7 cellular contexts compared by ENCODE assay signal in the genomic region with DNA sequence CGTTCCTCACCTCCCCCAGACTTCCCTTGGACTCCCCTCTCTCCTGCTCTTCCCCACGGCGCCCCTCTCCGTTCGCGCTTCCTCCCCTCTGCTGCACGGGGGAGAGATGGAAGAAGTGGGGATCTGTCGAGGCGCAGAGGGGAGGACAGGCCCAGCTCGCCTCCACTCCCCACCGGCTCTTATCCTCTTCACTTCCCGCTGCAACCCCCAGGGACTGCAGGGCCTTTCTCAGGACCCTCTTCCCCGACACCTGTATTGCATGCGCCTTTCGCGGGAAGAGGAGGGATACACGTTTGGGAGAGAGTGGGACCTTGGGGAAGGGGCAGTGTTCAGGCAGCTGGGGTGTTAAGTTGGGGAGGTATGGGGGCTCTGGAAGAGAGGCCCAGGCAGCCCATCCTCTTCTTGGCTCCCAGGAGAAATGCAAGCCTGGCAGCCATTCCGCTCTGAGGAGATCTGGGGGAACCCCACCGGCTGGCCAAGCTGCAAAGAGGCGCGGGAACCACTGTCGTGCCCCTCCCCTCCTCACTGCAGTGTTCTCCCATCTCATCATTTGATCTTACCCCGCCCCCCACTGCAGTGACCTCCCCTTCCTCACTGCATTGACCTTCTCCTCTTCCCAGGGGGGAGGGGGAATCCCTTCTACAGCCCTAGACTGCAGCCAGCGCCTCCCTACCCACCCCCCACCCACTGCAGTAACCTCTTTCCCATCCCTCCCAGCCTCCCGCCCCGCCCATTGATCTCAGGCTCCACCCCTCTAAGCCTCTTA. TPM values are rescaled to one million over a fixed set of nuclear protein-coding genes. Genes with fewer than 3 reads are reported as not detected.
A peak's percentile ranks its signal among the peaks of the same experiment; 100 is the strongest.
DNase-seq lines count a peak whose midpoint lies in the region; TF ChIP-seq lines count a peak whose summit lies in the region.
"Had no signal": no experiment of that assay in that cellular context is flagged by ENCODE, and none has a peak within 500 bp of the region (broad histone marks: within the 10 kb centered on the region; RNA-seq: fewer than 3 reads in every experiment).

No MANE protein-coding gene starts in this region.

- peak overlapping the region in 2 of 7 donors; percentile 63 to 71 for H3K27ac Mint-ChIP-seq in CD14-positive monocyte

- peak overlapping the region; percentile 73 for H3K4me3 ChIP-seq in MG63
- H3K4me3 ChIP-seq in endocrine pancreas (ENCODE audit: control insufficient read depth, insufficient read depth, low read length) = no peak overlapping the region
- peak overlapping the region; percentile 70 to 73 (median 71) for H3K4me3 ChIP-seq in skeletal muscle tissue (ENCODE audit: low read length in 3 of 3)

- TF ChIP-seq CTCF in CD14-positive monocyte (IDR thresholded peaks at IDR 0.05) = no peak

- H3K4me1 ChIP-seq in endocrine pancreas (ENCODE audit: control insufficient read depth, insufficient read depth, low read length) (no peaks in the 10 kb centered on the region), skeletal muscle tissue (ENCODE audit: control insufficient read depth in 3 of 3, insufficient read depth in 3 of 3, low read length in 3 of 3) (peaks cover 9 to 14% (median 13%) of the 10 kb centered on the region in 3 donors)

- DNase-seq in CD14-positive monocyte (ENCODE audit: low spot score) (no peak), MG63 (no peak), AML-193 (lab: John Stamatoyannopoulos, UW) (no peak), OCI-M2 (lab: John Stamatoyannopoulos, UW; ENCODE audit: unreplicated experiment) (no peak)

- peak overlapping the region; percentile 77 to 95 for H3K4me3 Mint-ChIP-seq in CD14-positive monocyte

- peaks cover 62 to 70% (median 65%) of the 10 kb centered on the region in 3 donors for H3K27me3 Mint-ChIP-seq in CD14-positive monocyte (ENCODE audit: low read depth in 3 of 3)

- H3K9ac ChIP-seq in endocrine pancreas (ENCODE audit: control insufficient read depth, insufficient read depth, low read length) (peak overlapping the region; percentile 3), skeletal muscle tissue (ENCODE audit: low read depth in 1 of 3, low read length in 3 of 3) (peak overlapping the region; percentile 5 to 76 (median 64))

- H3K4me1 Mint-ChIP-seq in CD14-positive monocyte = peaks cover 19% of the 10 kb centered on the region

- intact Hi-C loops in CD14-positive monocyte (cut with micrococcal nuclease) = no loop called here

- H3K36me3 ChIP-seq in MG63 (peaks cover 4% of the 10 kb centered on the region; the same call in 1 of the 2 replicates), endocrine pancreas (ENCODE audit: control insufficient read depth, insufficient read depth, low read length) (peaks cover 2% of the 10 kb centered on the region), skeletal muscle tissue (ENCODE audit: control insufficient read depth in 3 of 3, insufficient read depth in 3 of 3, low read length in 3 of 3) (peaks cover 0 to 4% (median 2%) of the 10 kb centered on the region in 3 donors)

- no peaks in the 10 kb centered on the region for H3K27me3 ChIP-seq in MG63
- no peaks in the 10 kb centered on the region for H3K27me3 ChIP-seq in endocrine pancreas (ENCODE audit: control insufficient read depth, insufficient read depth, low read length)
- peaks cover 12 to 27% (median 23%) of the 10 kb centered on the region in 3 donors for H3K27me3 ChIP-seq in skeletal muscle tissue (ENCODE audit: control insufficient read depth in 3 of 3, insufficient read depth in 3 of 3, low read length in 3 of 3)

- H3K27ac ChIP-seq in skeletal muscle tissue (ENCODE audit: low read depth, low read length) = no peak overlapping the region

- peaks cover 0 to 9% (median 5%) of the 10 kb centered on the region in 7 donors for H3K9me3 Mint-ChIP-seq in CD14-positive monocyte

- peaks cover 0 to 13% of the 10 kb centered on the region in 2 donors for H3K36me3 Mint-ChIP-seq in CD14-positive monocyte

- H3K9me3 ChIP-seq in MG63 (no peaks in the 10 kb centered on the region), endocrine pancreas (ENCODE audit: control insufficient read depth, low read length) (no peaks in the 10 kb centered on the region), skeletal muscle tissue (ENCODE audit: control insufficient read depth in 3 of 3, low read length in 3 of 3) (no peaks in the 10 kb centered on the region)

RNA-seq across cellular contexts. Expression of a gene that starts 0.8 kb away (rescaled TPM):
- under 1 TPM; 0.09 to 0.19 TPM for polyA plus RNA-seq in CD14-positive monocyte
- 5.6 and 11.9 TPM in 2 replicates for total RNA-seq in MG63 (2014; rRNA removed; shearing (Covaris generic); ENCODE audit: low replicate concordance)
- 2.6 TPM for total RNA-seq in skeletal muscle tissue

RNA-seq across cellular contexts. Expression of a gene that starts 10.6 kb away (rescaled TPM):
- polyA plus RNA-seq in CD14-positive monocyte = 1 to 10 TPM; 4.9 to 5.1 TPM
- total RNA-seq in MG63 (2014; rRNA removed; shearing (Covaris generic); ENCODE audit: low replicate concordance) = 2.7 and 49.9 TPM in 2 replicates
- 12.5 TPM for total RNA-seq in skeletal muscle tissue

RNA-seq across cellular contexts. Expression of a gene that starts 12.6 kb away (rescaled TPM):
- under 1 TPM in 1 of 2 donors, not detected in 1; 0.40 TPM for polyA plus RNA-seq in CD14-positive monocyte
- 2.8 and 5.0 TPM in 2 replicates for total RNA-seq in MG63 (2014; rRNA removed; shearing (Covaris generic); ENCODE audit: low replicate concordance)
- total RNA-seq in skeletal muscle tissue = 7.3 TPM

RNA-seq across cellular contexts. Expression of a gene that starts 28.4 kb away (rescaled TPM):
- not detected for polyA plus RNA-seq in CD14-positive monocyte
- total RNA-seq in MG63 (2014; rRNA removed; shearing (Covaris generic); ENCODE audit: low replicate concordance) = not detected in 2 replicates
- not detected for total RNA-seq in skeletal muscle tissue
- total RNA-seq: M059J had no signal

RNA-seq across cellular contexts. Expression of a gene that starts 28.6 kb away (rescaled TPM):
- polyA plus RNA-seq in CD14-positive monocyte = 10 to 100 TPM; 19.1 to 24.2 TPM
- total RNA-seq in MG63 (2014; rRNA removed; shearing (Covaris generic); ENCODE audit: low replicate concordance) = 136 and 311 TPM in 2 replicates
- 205 TPM for total RNA-seq in skeletal muscle tissue
